ENCODE assay signal across 10 cellular contexts in genomic region chr1:174204697-174205308, GRCh38. TPM values are rescaled to one million over a fixed set of nuclear protein-coding genes. Genes with fewer than 3 reads are reported as not detected.
DNase-seq lines count a peak whose midpoint lies in the region; ATAC-seq and TF ChIP-seq lines count a peak whose summit lies in the region.
"Had no signal": no experiment of that assay in that cellular context is flagged by ENCODE, and none has a peak within 500 bp of the region (broad histone marks: within the 10 kb centered on the region; RNA-seq: fewer than 3 reads in every experiment).

No MANE protein-coding gene starts in this region.

- POLR2A ChIA-PET in activated CD4-positive, alpha-beta memory T cell treated with anti-CD3 and anti-CD28 coated beads for 36 hours (lab: Charles Lee), result interaction anchor here (0.9 to 3.5 kb wide), 5 partner anchors 30 to 761 kb away, joined by 3 to 26 read pairs (median 6); partner anchors contain the start of gene RABGAP1L

- H3K9me3 Mint-ChIP-seq in activated CD4-positive, alpha-beta T cell treated with anti-CD3 and anti-CD28 coated beads, Interleukin-2, amount 10 ng/mL, durations not matched to agents 24 days and 14 days, result peaks cover 15% of the 10 kb centered on the region
- no peaks in the 10 kb centered on the region for H3K9me3 Mint-ChIP-seq in activated CD4-positive, alpha-beta memory T cell treated with anti-CD3 and anti-CD28 coated beads for 36 hours
- H3K9me3 Mint-ChIP-seq in natural killer cell, result no peaks in the 10 kb centered on the region

- intact Hi-C loops in activated CD4-positive, alpha-beta T cell treated with anti-CD3 and anti-CD28 coated beads, Interleukin-2, amount 10 ng/mL, durations not matched to agents 24 days and 14 days (cut with micrococcal nuclease), result no loop called here
- intact Hi-C loops in activated CD4-positive, alpha-beta memory T cell treated with anti-CD3 and anti-CD28 coated beads for 36 hours (cut with micrococcal nuclease), result loop anchor here (1.0 to 5.0 kb wide), 5 partner anchors 14 to 757 kb away; partner anchors contain the start of genes RC3H1 and ZBTB37
- intact Hi-C loops in natural killer cell (cut with micrococcal nuclease), result loop anchor here (5.0 kb wide), 1 partner anchor 48 kb away; the partner anchor contains the start of gene RABGAP1L

- no peaks in the 10 kb centered on the region; the same call in 1 of the 2 replicates for H3F3A ChIP-seq in GM23248 (ENCODE audit: insufficient read depth)

- H3K27me3 ChIP-seq in GM23248 (replicated peaks; ENCODE audit: insufficient read depth), result no peaks in the 10 kb centered on the region

- no peaks in the 10 kb centered on the region for H3K9me3 ChIP-seq in GM23248 (ENCODE audit: low read depth)

- WGBS in GM23248 (ENCODE audit: low coverage in 1 of 2, low lambda C conversion rate in 2 of 2, missing lambda C conversion rate in 2 of 2), 2 experiments, result 89 to 92% methylated on average over 7 of the region's 7 CpGs

- no peak overlapping the region for H3K4me2 ChIP-seq in GM23248 (ENCODE audit: unreplicated experiment)
- H3K4me2 ChIP-seq: A549 had no signal

- CTCF ChIA-PET in activated CD4-positive, alpha-beta memory T cell treated with anti-CD3 and anti-CD28 coated beads for 36 hours (lab: Charles Lee), result interaction anchor here (4.1 kb wide), 1 partner anchor 14 kb away, joined by 28 read pairs; no protein-coding TSS in a partner anchor

- H3K4me3 ChIP-seq in GM23248, result no peak overlapping the region
- H3K4me3 ChIP-seq: A549 had no signal

- H3K36me3 ChIP-seq in GM23248 (ENCODE audit: low read depth), result no peaks in the 10 kb centered on the region

- H3K27ac ChIP-seq in GM23248, result no peak overlapping the region
- H3K27ac ChIP-seq: A549 had no signal

- H3K4me1 Mint-ChIP-seq in activated CD4-positive, alpha-beta T cell treated with anti-CD3 and anti-CD28 coated beads, Interleukin-2, amount 10 ng/mL, durations not matched to agents 24 days and 14 days, result peaks cover 37% of the 10 kb centered on the region
- H3K4me1 Mint-ChIP-seq in activated CD4-positive, alpha-beta memory T cell treated with anti-CD3 and anti-CD28 coated beads for 36 hours (ENCODE audit: low read depth), result peaks cover 59% of the 10 kb centered on the region
- H3K4me1 Mint-ChIP-seq in natural killer cell, result peaks cover 62 to 69% of the 10 kb centered on the region in 2 donors

- no peak overlapping the region for H2AFZ ChIP-seq in GM23248

- H3K79me2 ChIP-seq in GM23248 (ENCODE audit: insufficient read depth), result peaks cover 54% of the 10 kb centered on the region

- TF ChIP-seq CTCF in natural killer cell (IDR thresholded peaks at IDR 0.05), result no peak

- in situ Hi-C loops in GM23248 (cut with MboI), result no loop called here

- ATAC-seq in HG03565 (IDR thresholded peaks at IDR 0.05; ENCODE audit: unreplicated experiment) (peak; percentile 49), natural killer cell (peak; percentile 24 to 44 (median 40))
- ATAC-seq: A549 had no signal

- 0 out of 2 replicates have a peak, but pooled peaks cover 4% of the 10 kb centered on the region for H3K9me2 ChIP-seq in GM23248 (ENCODE audit: insufficient read depth)

- H3K27me3 Mint-ChIP-seq in activated CD4-positive, alpha-beta T cell treated with anti-CD3 and anti-CD28 coated beads, Interleukin-2, amount 10 ng/mL, durations not matched to agents 24 days and 14 days, result no peaks in the 10 kb centered on the region
- H3K27me3 Mint-ChIP-seq in activated CD4-positive, alpha-beta memory T cell treated with anti-CD3 and anti-CD28 coated beads for 36 hours, result no peaks in the 10 kb centered on the region
- H3K27me3 Mint-ChIP-seq in natural killer cell (ENCODE audit: low read depth in 2 of 2), result no peaks in the 10 kb centered on the region

- H3K9ac ChIP-seq in GM23248, result no peak overlapping the region

- H4K20me1 ChIP-seq in GM23248 (ENCODE audit: insufficient read depth), result no peaks in the 10 kb centered on the region

- peak overlapping the region; percentile 1 for H3K4me3 Mint-ChIP-seq in activated CD4-positive, alpha-beta T cell treated with anti-CD3 and anti-CD28 coated beads, Interleukin-2, amount 10 ng/mL, durations not matched to agents 24 days and 14 days
- H3K4me3 Mint-ChIP-seq in activated CD4-positive, alpha-beta memory T cell treated with anti-CD3 and anti-CD28 coated beads for 36 hours, result peak overlapping the region; percentile 38
- H3K4me3 Mint-ChIP-seq in natural killer cell, result no peak overlapping the region

- H3K36me3 Mint-ChIP-seq in activated CD4-positive, alpha-beta T cell treated with anti-CD3 and anti-CD28 coated beads, Interleukin-2, amount 10 ng/mL, durations not matched to agents 24 days and 14 days (ENCODE audit: low read depth), result peaks cover 21% of the 10 kb centered on the region
- peaks cover 10% of the 10 kb centered on the region for H3K36me3 Mint-ChIP-seq in activated CD4-positive, alpha-beta memory T cell treated with anti-CD3 and anti-CD28 coated beads for 36 hours
- no peaks in the 10 kb centered on the region for H3K36me3 Mint-ChIP-seq in natural killer cell

- no peak for DNase-seq in activated CD4-positive, alpha-beta T cell treated with anti-CD3 and anti-CD28 coated beads, Interleukin-2, amount 10 ng/mL, durations not matched to agents 24 days and 14 days
- no peak for DNase-seq in activated CD4-positive, alpha-beta T cell treated with anti-CD3 and anti-CD28 coated beads, Interleukin-2, amount 50 U/mL, for 1 hour
- DNase-seq in activated CD4-positive, alpha-beta memory T cell treated with anti-CD3 and anti-CD28 coated beads for 36 hours, result peak; percentile 47
- DNase-seq in natural killer cell (no peak), GM23248 (no peak), NCI-H524 (lab: John Stamatoyannopoulos, UW) (no peak)
- DNase-seq in stimulated activated CD8-positive, alpha-beta memory T cell treated with anti-CD3 and anti-CD28 coated beads, Interleukin-4, amount 100 ng/mL, for 48 hours, result no peak
- DNase-seq: retina had no signal

- H3K27ac Mint-ChIP-seq in activated CD4-positive, alpha-beta T cell treated with anti-CD3 and anti-CD28 coated beads, Interleukin-2, amount 10 ng/mL, durations not matched to agents 24 days and 14 days, result peak overlapping the region; percentile 62
- H3K27ac Mint-ChIP-seq in activated CD4-positive, alpha-beta memory T cell treated with anti-CD3 and anti-CD28 coated beads for 36 hours, result peak overlapping the region; percentile 76
- H3K27ac Mint-ChIP-seq in natural killer cell, result peak overlapping the region; percentile 49 to 61

- no peaks in the 10 kb centered on the region for H3K4me1 ChIP-seq in GM23248 (ENCODE audit: insufficient read depth)
- H3K4me1 ChIP-seq: A549 had no signal

RNA-seq across cellular contexts. Expression of gene RABGAP1L, which starts 45.5 kb away (rescaled TPM):
- 36.9 and 37.2 TPM in 2 replicates for total RNA-seq in activated CD4-positive, alpha-beta T cell treated with anti-CD3 and anti-CD28 coated beads, Interleukin-2, amount 10 ng/mL, durations not matched to agents 24 days and 14 days
- total RNA-seq in activated CD4-positive, alpha-beta memory T cell treated with anti-CD3 and anti-CD28 coated beads for 36 hours, result 10 to 100 TPM; 30.5 to 30.9 TPM
- 100 to 1,000 TPM; 145 to 168 (median 153) TPM for total RNA-seq in natural killer cell
- 21.6 and 24.7 TPM in 2 replicates for total RNA-seq in GM23248 (2014; rRNA removed; shearing (Covaris generic))
- polyA plus RNA-seq in GM23248 (2016; fragmentation: Nextera tagmentation; extraction: Ambion mirVana), result 11.4 and 13.7 TPM in 2 replicates
